Comparison of ENCODE assay signal across 18 cellular contexts in the genomic region with DNA sequence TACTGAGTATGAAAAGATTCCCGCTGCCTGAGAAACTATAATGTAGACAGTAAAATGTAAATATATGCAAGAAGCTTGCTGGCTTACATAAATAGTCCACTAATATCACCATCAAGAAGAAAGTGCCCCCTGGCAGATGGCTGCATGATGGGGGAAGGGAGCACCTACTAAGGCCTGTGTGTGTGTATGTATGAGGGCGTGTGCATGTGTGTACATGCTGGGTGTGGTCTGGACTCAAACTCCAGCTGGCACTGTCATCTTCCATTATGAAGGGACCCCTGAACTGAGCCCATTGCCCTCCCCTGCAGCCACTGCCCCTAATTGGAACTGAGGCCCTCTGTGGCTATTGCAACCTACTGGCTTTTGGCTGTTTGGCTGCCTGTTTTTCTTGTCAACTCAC. TPM values are rescaled to one million over a fixed set of nuclear protein-coding genes. Genes with fewer than 3 reads are reported as not detected.
DNase-seq lines count a peak whose midpoint lies in the region; ATAC-seq and TF ChIP-seq lines count a peak whose summit lies in the region.
"Had no signal": no experiment of that assay in that cellular context is flagged by ENCODE, and none has a peak within 500 bp of the region (broad histone marks: within the 10 kb centered on the region; RNA-seq: fewer than 3 reads in every experiment).

No MANE protein-coding gene starts in this region.

- CTCF ChIA-PET in HEK293 (lab: Yijun Ruan, JAX): no interaction called here

- no peak overlapping the region for H3K4ac ChIP-seq in neuronal stem cell (ENCODE audit: low read length)

- H3K27me3 ChIP-seq in neuronal stem cell (ENCODE audit: control insufficient read depth in 3 of 3, insufficient read depth in 3 of 3, low read depth in 1 of 3, low read length in 3 of 3): no peaks in the 10 kb centered on the region
- H3K27me3 ChIP-seq: BE2C, SJSA1 had no signal

- no peaks in the 10 kb centered on the region for H3K36me3 Mint-ChIP-seq in glutamatergic neuron (ENCODE audit: unreplicated experiment)

- no CpG with 5 or more reads among the region's 2 CpGs for WGBS in neuronal stem cell (ENCODE audit: extremely low coverage in 2 of 2, insufficient read length in 2 of 2, insufficient replicate concordance in 1 of 2), 2 donors

- peaks cover 14% of the 10 kb centered on the region for H3K4me1 Mint-ChIP-seq in glutamatergic neuron (ENCODE audit: low read depth, unreplicated experiment)

- H3K18ac ChIP-seq in neuronal stem cell (ENCODE audit: low read length): no peak overlapping the region

- H4K8ac ChIP-seq in neuronal stem cell (ENCODE audit: low read depth, low read length): no peak overlapping the region

- POLR2A ChIA-PET in HEK293 (lab: Yijun Ruan, JAX): no interaction called here

- H2BK5ac ChIP-seq in neuronal stem cell (ENCODE audit: low read length): no peak overlapping the region

- peaks cover 4% of the 10 kb centered on the region for H3K9me3 Mint-ChIP-seq in glutamatergic neuron (ENCODE audit: unreplicated experiment)
- H3K9me3 Mint-ChIP-seq: CD4-positive, alpha-beta memory T cell had no signal

- H3K4me2 ChIP-seq in neuronal stem cell (ENCODE audit: insufficient read depth, low read length, poor library complexity, severe bottlenecking): no peak overlapping the region

- H4K91ac ChIP-seq in neuronal stem cell (ENCODE audit: low read depth, low read length, poor library complexity): no peak overlapping the region

- no peak overlapping the region for H2BK12ac ChIP-seq in neuronal stem cell (ENCODE audit: low read length)

- no peak for TF ChIP-seq CTCF in HEK293 (tag by site-specific recombination; IDR thresholded peaks at IDR 0.05)
- TF ChIP-seq CTCF in glutamatergic neuron (IDR thresholded peaks at IDR 0.05; ENCODE audit: partially characterized antibody, unreplicated experiment): no peak

- no peaks in the 10 kb centered on the region for H3K9me3 ChIP-seq in HEK293 (ENCODE audit: control insufficient read depth, insufficient read depth, low read depth, low read length)
- no peaks in the 10 kb centered on the region for H3K9me3 ChIP-seq in neuronal stem cell (replicated peaks in 1 of 2; ENCODE audit: control insufficient read depth in 2 of 2, insufficient read depth in 1 of 2, low read depth in 1 of 2, low read length in 2 of 2)
- H3K9me3 ChIP-seq: BE2C, SJSA1 had no signal

- H2AK5ac ChIP-seq in neuronal stem cell (ENCODE audit: low read depth, low read length): no peak overlapping the region

- H3K36me3 ChIP-seq in HEK293 (ENCODE audit: control insufficient read depth in 2 of 2, insufficient read depth in 1 of 2, low read length in 2 of 2) (no peaks in the 10 kb centered on the region; a peak in 1 of 3 replicates), neuronal stem cell (replicated peaks in 1 of 2; ENCODE audit: control insufficient read depth in 2 of 2, insufficient read depth in 2 of 2, low read length in 2 of 2) (no peaks in the 10 kb centered on the region)
- H3K36me3 ChIP-seq: BE2C, SJSA1 had no signal

- no peak overlapping the region for H3K9ac ChIP-seq in neuronal stem cell (ENCODE audit: low read depth, low read length, poor library complexity)

- H3K79me1 ChIP-seq in neuronal stem cell (ENCODE audit: low read depth, low read length): peaks cover 2% of the 10 kb centered on the region

- H3K23ac ChIP-seq in neuronal stem cell (ENCODE audit: low read depth, low read length, poor library complexity): no peak overlapping the region

- DNase-seq in NCI-H82 (lab: John Stamatoyannopoulos, UW): peak; percentile 50
- no peak for DNase-seq in NCI-H82 treated with DMSO at 0.1 percent for 48 hours (lab: John Stamatoyannopoulos, UW; ENCODE audit: unreplicated experiment)
- DNase-seq in glutamatergic neuron: no peak
- DNase-seq in neuronal stem cell (ENCODE audit: low spot score): no peak
- DNase-seq: 8988T; BE2C; CD4-positive, alpha-beta memory T cell; GF-D8; NCI-H187; NCI-H226; NCI-H524 treated with DMSO at 0.1 percent for 48 hours; PC-3 had no signal

- H3K4me3 ChIP-seq in HEK293 (ENCODE audit: low read depth, low read length) (no peak overlapping the region), neuronal stem cell (ENCODE audit: low read length in 2 of 2) (no peak overlapping the region)
- H3K4me3 ChIP-seq: SJSA1 had no signal

- H3K4me3 Mint-ChIP-seq in glutamatergic neuron (ENCODE audit: unreplicated experiment): no peak overlapping the region
- H3K4me3 Mint-ChIP-seq: CD4-positive, alpha-beta memory T cell had no signal

- peak overlapping the region; percentile 47 for H3K14ac ChIP-seq in neuronal stem cell (ENCODE audit: low read length)

- ATAC-seq in GM18909 (IDR thresholded peaks at IDR 0.05; ENCODE audit: poor library complexity, unreplicated experiment): no peak
- no peak for ATAC-seq in GM19328 (IDR thresholded peaks at IDR 0.05; ENCODE audit: unreplicated experiment)
- ATAC-seq in HG03469 (IDR thresholded peaks at IDR 0.05; ENCODE audit: unreplicated experiment): no peak
- ATAC-seq: PC-3 had no signal

- H3K27ac ChIP-seq in HEK293 (ENCODE audit: extremely low read depth, low read depth, low read length): no peak overlapping the region
- no peak overlapping the region for H3K27ac ChIP-seq in neuronal stem cell (replicated peaks; ENCODE audit: low read length)
- H3K27ac ChIP-seq: RWPE1, SJSA1 had no signal

- no peak overlapping the region for H2BK15ac ChIP-seq in neuronal stem cell (ENCODE audit: low read length)

- no peak overlapping the region for H2BK120ac ChIP-seq in neuronal stem cell (ENCODE audit: low read depth, low read length)

- no peak overlapping the region for H2AFZ ChIP-seq in neuronal stem cell (ENCODE audit: low read length)

- H3K27ac Mint-ChIP-seq in glutamatergic neuron (ENCODE audit: unreplicated experiment): peak overlapping the region; percentile 91

- H3K4me1 ChIP-seq in HEK293 (ENCODE audit: control insufficient read depth, insufficient read depth, low read length): no peaks in the 10 kb centered on the region
- H3K4me1 ChIP-seq in neuronal stem cell (ENCODE audit: control insufficient read depth in 2 of 2, insufficient read depth in 1 of 2, low read depth in 1 of 2, low read length in 2 of 2): peaks cover 13 to 34% of the 10 kb centered on the region in 2 donors
- H3K4me1 ChIP-seq: BE2C, SJSA1 had no signal

- H3K27me3 Mint-ChIP-seq in glutamatergic neuron (ENCODE audit: unreplicated experiment): no peaks in the 10 kb centered on the region
- H3K27me3 Mint-ChIP-seq: CD4-positive, alpha-beta memory T cell had no signal

TF ChIP-seq in HEK293, 187 proteins besides CTCF, POLR2A, EP300 and RAD21:
- TF ChIP-seq KLF1 (tag by site-specific recombination; IDR thresholded peaks at IDR 0.05) (0 out of 2 replicates have a peak, but pooled peaks have one; percentile 27), TCF7L2 (IDR thresholded peaks at IDR 0.05; ENCODE audit: borderline replicate concordance, low read depth, low read length) (no peak)

RNA-seq across cellular contexts. Expression of a gene that starts 56.1 kb away (rescaled TPM):
- total RNA-seq in glutamatergic neuron (ENCODE audit: unreplicated experiment): 39.7 TPM
- polyA plus RNA-seq in neuronal stem cell (2013, experiment 1 of 2): 31.0 TPM
- polyA plus RNA-seq in neuronal stem cell (2013, experiment 2 of 2): 31.0 TPM
